9 cellular contexts compared by ENCODE assay signal in the genomic region with DNA sequence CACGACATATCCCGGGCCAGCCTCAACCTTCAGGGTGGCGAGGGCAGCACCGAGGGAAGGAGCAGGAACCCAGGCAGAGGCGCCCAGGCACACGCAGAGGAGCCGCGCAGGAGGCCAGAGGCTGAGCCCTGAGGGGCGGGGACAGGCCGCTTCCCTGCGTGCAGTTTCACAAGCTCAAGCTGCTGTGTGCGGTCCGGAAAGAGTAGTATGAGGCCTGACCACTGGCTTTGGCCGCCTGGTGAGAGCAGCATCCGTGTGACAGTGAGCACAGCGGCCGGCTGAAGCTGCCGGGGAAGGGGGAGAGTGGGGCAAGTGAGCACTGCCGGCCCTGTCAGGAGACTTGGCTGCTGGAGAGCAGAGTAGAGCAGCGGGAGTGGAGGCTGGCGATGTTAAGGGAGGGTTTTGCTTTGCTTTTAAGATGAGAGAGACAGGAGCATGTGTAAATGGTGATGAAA. TPM values are rescaled to one million over a fixed set of nuclear protein-coding genes. Genes with fewer than 3 reads are reported as not detected.
A peak's percentile ranks its signal among the peaks of the same experiment; 100 is the strongest.
DNase-seq lines count a peak whose midpoint lies in the region; ATAC-seq and TF ChIP-seq lines count a peak whose summit lies in the region.
"Had no signal": no experiment of that assay in that cellular context is flagged by ENCODE, and none has a peak within 500 bp of the region (broad histone marks: within the 10 kb centered on the region; RNA-seq: fewer than 3 reads in every experiment).

No MANE protein-coding gene starts in this region.

- no peaks in the 10 kb centered on the region for H3K36me3 Mint-ChIP-seq in HFFc6 (ENCODE audit: low read depth)
- H3K36me3 Mint-ChIP-seq in activated naive CD8-positive, alpha-beta T cell treated with anti-CD3 and anti-CD28 coated beads, Interleukin-2, amount 50 U/mL, for 24 hours (ENCODE audit: low read depth), result no peaks in the 10 kb centered on the region

- H3K9me3 Mint-ChIP-seq in HFFc6, result peaks cover 4% of the 10 kb centered on the region; the same call in 1 of the 2 replicates
- no peaks in the 10 kb centered on the region for H3K9me3 Mint-ChIP-seq in activated naive CD8-positive, alpha-beta T cell treated with anti-CD3 and anti-CD28 coated beads, Interleukin-2, amount 50 U/mL, for 24 hours

- TF ChIP-seq CTCF in HFFc6 (IDR thresholded peaks at IDR 0.05), result no peak

- H3K4me1 Mint-ChIP-seq in HFFc6 (ENCODE audit: low read depth), result peaks cover 8% of the 10 kb centered on the region
- peaks cover 21% of the 10 kb centered on the region for H3K4me1 Mint-ChIP-seq in activated naive CD8-positive, alpha-beta T cell treated with anti-CD3 and anti-CD28 coated beads, Interleukin-2, amount 50 U/mL, for 24 hours

- peak overlapping the region; percentile 60 for H3K4me3 Mint-ChIP-seq in HFFc6
- no peak overlapping the region for H3K4me3 Mint-ChIP-seq in activated naive CD8-positive, alpha-beta T cell treated with anti-CD3 and anti-CD28 coated beads, Interleukin-2, amount 50 U/mL, for 24 hours

- ATAC-seq in HG03039 (IDR thresholded peaks at IDR 0.05; ENCODE audit: unreplicated experiment), result no peak
- no peak for ATAC-seq in activated naive CD8-positive, alpha-beta T cell treated with anti-CD3 and anti-CD28 coated beads, Interleukin-2, amount 50 U/mL, for 24 hours
- ATAC-seq: PC-3 had no signal

- H3K27me3 Mint-ChIP-seq in HFFc6 (ENCODE audit: insufficient read depth), result peaks cover 20% of the 10 kb centered on the region
- peaks cover 6% of the 10 kb centered on the region for H3K27me3 Mint-ChIP-seq in activated naive CD8-positive, alpha-beta T cell treated with anti-CD3 and anti-CD28 coated beads, Interleukin-2, amount 50 U/mL, for 24 hours

- H3K27ac Mint-ChIP-seq in HFFc6, result no peak overlapping the region
- H3K27ac Mint-ChIP-seq in activated naive CD8-positive, alpha-beta T cell treated with anti-CD3 and anti-CD28 coated beads, Interleukin-2, amount 50 U/mL, for 24 hours, result no peak overlapping the region

- DNase-seq in HFFc6 (peak; percentile 9), RPMI7951 (ENCODE audit: low read depth) (peak; percentile 60), iris pigment epithelial cell (ENCODE audit: low read depth) (peak; percentile 60), stromal cell of bone marrow (ENCODE audit: low read depth) (peak; percentile 25), SKM-1 treated with dmso at 0.1 percent for 144 hours (lab: John Stamatoyannopoulos, UW; ENCODE audit: unreplicated experiment) (no peak), NCI-H2081 treated with DMSO at 0.1 percent for 48 hours (lab: John Stamatoyannopoulos, UW) (no peak)
- DNase-seq in activated naive CD8-positive, alpha-beta T cell treated with anti-CD3 and anti-CD28 coated beads, Interleukin-2, amount 50 U/mL, for 24 hours, result no peak
- DNase-seq: PC-3 had no signal

RNA-seq across cellular contexts. Expression of gene ZDHHC19, which starts 8.7 kb away (rescaled TPM):
- total RNA-seq in HFFc6 (2021; fragmentation: NEBNext Ultra II Directional; extraction: Animal tissue kit (Norgen Biotek cat#: 25700)), result not detected
- not detected in 2 replicates for total RNA-seq in RPMI7951 (2014; rRNA removed; shearing (Covaris generic))
- total RNA-seq: PC-3 had no signal

RNA-seq across cellular contexts. Expression of gene SLC51A, which starts 13.8 kb away (rescaled TPM):
- not detected for total RNA-seq in HFFc6 (2021; fragmentation: NEBNext Ultra II Directional; extraction: Animal tissue kit (Norgen Biotek cat#: 25700))
- not detected in 2 replicates for total RNA-seq in RPMI7951 (2014; rRNA removed; shearing (Covaris generic))

Comparison
In these comparisons a context has a peak if more than half of its experiments do, and no peak if none do; other contexts are left out.
1. DNase-seq: peak in HFFc6 (single experiment), RPMI7951 (single experiment), iris pigment epithelial cell (single experiment) and stromal cell of bone marrow (single experiment); none in SKM-1 treated with dmso at 0.1 percent for 144 hours (single experiment), NCI-H2081 treated with DMSO at 0.1 percent for 48 hours (single experiment) and activated naive CD8-positive, alpha-beta T cell treated with anti-CD3 and anti-CD28 coated beads, Interleukin-2, amount 50 U/mL, for 24 hours (single experiment).